13 cellular contexts compared by ENCODE assay signal in the genomic region with DNA sequence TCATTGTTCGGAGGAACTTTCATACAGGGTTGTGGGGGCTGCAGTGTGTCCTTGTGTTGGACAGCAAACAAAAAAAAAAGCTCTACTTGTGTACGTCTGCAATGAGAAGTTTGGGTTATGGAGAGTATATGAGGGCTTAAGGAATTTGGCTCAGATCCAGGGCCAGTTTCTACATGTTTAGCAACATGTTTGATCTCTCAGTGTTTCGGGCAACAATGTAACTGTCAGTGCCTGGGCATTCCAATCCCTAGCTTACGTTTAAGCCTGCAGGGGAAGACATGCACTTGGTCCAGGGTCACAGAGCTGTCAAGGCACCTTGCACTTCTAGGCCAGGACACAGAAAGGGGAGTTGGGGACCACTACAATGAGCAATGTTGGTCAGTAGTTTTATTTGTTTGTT.
"Had no signal": no experiment of that assay in that cellular context is flagged by ENCODE, and none has a peak within 500 bp of the region (broad histone marks: within the 10 kb centered on the region; RNA-seq: fewer than 3 reads in every experiment).

No MANE protein-coding gene starts in this region.

- H3K4me1 Mint-ChIP-seq: immature natural killer cell had no signal

- H3K27ac Mint-ChIP-seq: activated CD4-positive, alpha-beta memory T cell treated with anti-CD3 and anti-CD28 coated beads for 36 hours; activated naive CD8-positive, alpha-beta T cell; immature natural killer cell; stimulated activated naive CD8-positive, alpha-beta T cell treated with anti-CD3 and anti-CD28 coated beads, Interleukin-15, Interleukin-2, amounts not matched to agents 100 ng/mL and 50 ng/mL, for 24 hours had no signal

- FAIRE-seq: urothelium cell line had no signal

- H3K27ac ChIP-seq: dorsolateral prefrontal cortex had no signal

- H3K4me1 ChIP-seq: breast epithelium had no signal

- DNase-seq: activated CD4-positive, alpha-beta memory T cell treated with anti-CD3 and anti-CD28 coated beads for 36 hours; activated CD4-positive, CD25-positive, alpha-beta regulatory T cell treated with anti-CD3 and anti-CD28 coated beads, Interleukin-2, amount 50 U/mL, for 72 hours; activated gamma-delta T cell; activated T-cell treated with anti-CD3 and anti-CD28 coated beads, Interleukin-2, amount 50 U/mL, for 48 hours; aorta; dorsolateral prefrontal cortex; immature natural killer cell; mesendoderm; stimulated activated CD4-positive, alpha-beta T cell treated with anti-CD3 and anti-CD28 coated beads, Interleukin-2, amount 100 ng/mL, for 48 hours had no signal

- H3K27me3 ChIP-seq: breast epithelium, dorsolateral prefrontal cortex had no signal

- H3K4me3 Mint-ChIP-seq: activated CD4-positive, alpha-beta memory T cell treated with anti-CD3 and anti-CD28 coated beads for 36 hours; activated naive CD8-positive, alpha-beta T cell; immature natural killer cell; stimulated activated naive CD8-positive, alpha-beta T cell treated with anti-CD3 and anti-CD28 coated beads, Interleukin-15, Interleukin-2, amounts not matched to agents 100 ng/mL and 50 ng/mL, for 24 hours had no signal

- H3K27me3 Mint-ChIP-seq: activated CD4-positive, alpha-beta memory T cell treated with anti-CD3 and anti-CD28 coated beads for 36 hours; activated naive CD8-positive, alpha-beta T cell; stimulated activated naive CD8-positive, alpha-beta T cell treated with anti-CD3 and anti-CD28 coated beads, Interleukin-15, Interleukin-2, amounts not matched to agents 100 ng/mL and 50 ng/mL, for 24 hours had no signal

- H3K4me3 ChIP-seq: breast epithelium, dorsolateral prefrontal cortex had no signal
